In the genomic region with DNA sequence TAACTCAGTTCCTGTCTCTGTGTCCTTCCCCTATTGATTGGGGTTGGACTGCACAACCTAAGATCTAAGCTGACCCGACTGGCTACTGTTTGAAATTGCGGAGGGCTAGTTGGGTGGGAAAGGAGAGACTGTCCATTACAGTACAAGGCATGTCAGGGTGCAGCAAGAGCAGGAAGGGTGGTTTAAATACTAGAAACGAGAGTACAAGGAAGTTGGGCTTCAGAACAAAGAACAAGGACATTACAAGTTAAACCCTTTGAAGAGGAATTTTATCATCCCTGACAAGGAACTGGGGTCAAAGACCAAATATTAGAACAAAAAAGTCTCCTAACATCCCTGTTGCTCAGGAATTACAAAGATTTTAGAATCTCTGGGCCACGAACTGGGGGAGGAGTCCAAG, we compare ENCODE assay signal across 12 cellular contexts.
"Had no signal": no experiment of that assay in that cellular context is flagged by ENCODE, and none has a peak within 500 bp of the region (broad histone marks: within the 10 kb centered on the region; RNA-seq: fewer than 3 reads in every experiment).

No MANE protein-coding gene starts in this region.

- H3K9me3 ChIP-seq: esophagus muscularis mucosa, ovary, thyroid gland, vagina had no signal

- FAIRE-seq: colon had no signal

- H3K27me3 ChIP-seq: cardiac muscle cell, esophagus muscularis mucosa, ovary, SJCRH30, thyroid gland, vagina had no signal

- H3K4me3 ChIP-seq: cardiac muscle cell, esophagus muscularis mucosa, ovary, SJCRH30, thyroid gland, vagina had no signal

- H3K4me1 ChIP-seq: thyroid gland, vagina had no signal

- DNase-seq: activated CD8-positive, alpha-beta memory T cell treated with anti-CD3 and anti-CD28 coated beads for 24 hours; activated effector memory CD4-positive, alpha-beta T cell treated with anti-CD3 and anti-CD28 coated beads, Interleukin-2, amount 50 U/mL, for 16 hours; ovary; SJCRH30; stimulated activated CD4-positive, alpha-beta T cell treated with anti-CD3 and anti-CD28 coated beads, Interleukin-15, amount 100 ng/mL, for 24 hours; SW 1271; T-helper 9 cell; thyroid gland had no signal

- H3K36me3 ChIP-seq: cardiac muscle cell, esophagus muscularis mucosa, ovary, thyroid gland, vagina had no signal

- H3K27ac ChIP-seq: cardiac muscle cell, esophagus muscularis mucosa, ovary, SJCRH30, thyroid gland, vagina had no signal
